Comparison of ENCODE assay signal across 10 cellular contexts in the genomic region with DNA sequence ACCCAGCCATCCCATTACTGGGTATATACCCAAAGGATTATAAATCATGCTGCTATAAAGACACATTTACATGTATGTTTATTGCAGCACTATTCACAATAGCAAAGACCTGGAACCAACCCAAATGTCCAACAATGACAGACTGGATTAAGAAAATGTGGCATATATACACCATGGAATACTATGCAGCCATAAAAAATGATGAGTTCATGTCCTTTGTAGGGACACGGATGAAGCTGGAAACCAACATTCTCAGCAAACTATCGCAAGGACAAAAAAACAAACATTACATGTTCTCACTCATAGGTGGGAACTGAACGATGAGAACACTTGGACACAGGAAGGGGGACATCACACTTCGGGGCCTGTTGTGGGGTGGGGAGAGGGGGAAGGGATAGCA. TPM values are rescaled to one million over a fixed set of nuclear protein-coding genes. Genes with fewer than 3 reads are reported as not detected.
DNase-seq lines count a peak whose midpoint lies in the region; ATAC-seq and TF ChIP-seq lines count a peak whose summit lies in the region.
"Not testable (repeated sequence)": the region's sequence is repeated elsewhere in the genome, so short reads cannot be mapped to it uniquely, and the experiment has no call there.
"Had no signal": no experiment of that assay in that cellular context is flagged by ENCODE, and none has a peak within 500 bp of the region (broad histone marks: within the 10 kb centered on the region; RNA-seq: fewer than 3 reads in every experiment).

No MANE protein-coding gene starts in this region.

- H3K36me3 ChIP-seq in HUES48 (ENCODE audit: control insufficient read depth, insufficient read depth, low read length); heart left ventricle: not testable (repeated sequence)

- POLR2A ChIA-PET in CD4-positive, alpha-beta T cell (lab: Charles Lee); T-cell (lab: Charles Lee): not testable (repeated sequence)

- DNase-seq in CD4-positive, alpha-beta T cell; T-cell; activated T-helper 1 cell treated with anti-CD3 and anti-CD28 coated beads, Interleukin-12 subunit alpha, Interleukin-12 subunit beta, Interleukin-2, Interleukin-4 antibody, amounts not matched to agents 30 ng/mL and 10 ng/mL and 1 ng/mL, durations not matched to agents 14 hours and 24 hours and 36 hours (ENCODE audit: low spot score); central memory CD8-positive, alpha-beta T cell (ENCODE audit: low spot score in 2 of 2); heart left ventricle; natural killer cell; stimulated activated naive CD8-positive, alpha-beta T cell treated with anti-CD3 and anti-CD28 coated beads, Interleukin-15, amount 100 ng/mL, for 72 hours: not testable (repeated sequence)

- ATAC-seq in CD4-positive, alpha-beta T cell (ENCODE audit: poor library complexity); T-cell (replicated peaks in 1 of 4); central memory CD8-positive, alpha-beta T cell (replicated peaks; ENCODE audit: extremely low read depth, poor library complexity, severe bottlenecking); heart left ventricle; natural killer cell; stimulated activated naive CD8-positive, alpha-beta T cell treated with anti-CD3 and anti-CD28 coated beads, Interleukin-15, amount 100 ng/mL, for 72 hours: not testable (repeated sequence)

- intact Hi-C loops in CD4-positive, alpha-beta T cell (cut with DNase I, micrococcal nuclease): loop anchor here in 1 of 2 experiments (10.0 kb wide), 1 partner anchor 143 kb away; no protein-coding TSS in a partner anchor
- intact Hi-C loops in activated T-helper 1 cell treated with anti-CD3 and anti-CD28 coated beads, Interleukin-12 subunit alpha, Interleukin-12 subunit beta, Interleukin-2, Interleukin-4 antibody, amounts not matched to agents 30 ng/mL and 10 ng/mL and 1 ng/mL, durations not matched to agents 14 hours and 24 hours and 36 hours (cut with micrococcal nuclease): loop anchor here (2.0 to 10.0 kb wide), 6 partner anchors 19 to 1337 kb away; a partner anchor contains a TSS
- intact Hi-C loops in heart left ventricle (cut with DNase I): loop anchor here in 2 of 10 donors (5.0 kb wide), 1 partner anchor 80 kb away; no protein-coding TSS in a partner anchor
- intact Hi-C loops in natural killer cell (cut with micrococcal nuclease): not testable (repeated sequence)

- not testable (repeated sequence) for H3K27ac ChIP-seq in CD4-positive, alpha-beta T cell (ENCODE audit: low read depth, low read length); HUES48 (ENCODE audit: low read depth, low read length); heart left ventricle

- H3K27me3 Mint-ChIP-seq in CD4-positive, alpha-beta T cell; T-cell; activated T-helper 1 cell treated with anti-CD3 and anti-CD28 coated beads, Interleukin-12 subunit alpha, Interleukin-12 subunit beta, Interleukin-2, Interleukin-4 antibody, amounts not matched to agents 30 ng/mL and 10 ng/mL and 1 ng/mL, durations not matched to agents 14 hours and 24 hours and 36 hours (ENCODE audit: insufficient read depth); central memory CD8-positive, alpha-beta T cell; stimulated activated naive CD8-positive, alpha-beta T cell treated with anti-CD3 and anti-CD28 coated beads, Interleukin-15, amount 100 ng/mL, for 72 hours: not testable (repeated sequence)
- peaks cover 1 to 13% of the 10 kb centered on the region in 2 donors for H3K27me3 Mint-ChIP-seq in natural killer cell (ENCODE audit: low read depth in 2 of 2)

- peak overlapping the region; percentile 98; the same call in 1 of the 2 replicates for H3K4me3 ChIP-seq in HUES48 (ENCODE audit: low read depth, low read length)
- H3K4me3 ChIP-seq in heart left ventricle: peak overlapping the region in 9 of 12 donors; percentile 64 to 96 (median 80)

- H3K27me3 ChIP-seq in CD4-positive, alpha-beta T cell (ENCODE audit: control insufficient read depth, insufficient read depth, low read length); HUES48 (ENCODE audit: control insufficient read depth, insufficient read depth, low read length); heart left ventricle: not testable (repeated sequence)

- peaks cover 46% of the 10 kb centered on the region for H3K4me1 Mint-ChIP-seq in CD4-positive, alpha-beta T cell (ENCODE audit: low read depth)
- H3K4me1 Mint-ChIP-seq in T-cell: peaks cover 35 to 47% (median 44%) of the 10 kb centered on the region in 3 donors
- H3K4me1 Mint-ChIP-seq in activated T-helper 1 cell treated with anti-CD3 and anti-CD28 coated beads, Interleukin-12 subunit alpha, Interleukin-12 subunit beta, Interleukin-2, Interleukin-4 antibody, amounts not matched to agents 30 ng/mL and 10 ng/mL and 1 ng/mL, durations not matched to agents 14 hours and 24 hours and 36 hours (ENCODE audit: low read depth): peaks cover 32% of the 10 kb centered on the region
- H3K4me1 Mint-ChIP-seq in central memory CD8-positive, alpha-beta T cell: peaks cover 42% of the 10 kb centered on the region
- H3K4me1 Mint-ChIP-seq in natural killer cell: peaks cover 45 to 46% of the 10 kb centered on the region in 2 donors
- H3K4me1 Mint-ChIP-seq in stimulated activated naive CD8-positive, alpha-beta T cell treated with anti-CD3 and anti-CD28 coated beads, Interleukin-15, amount 100 ng/mL, for 72 hours: peaks cover 30% of the 10 kb centered on the region

- not testable (repeated sequence) for H3K9me3 ChIP-seq in CD4-positive, alpha-beta T cell (ENCODE audit: control insufficient read depth, low read length); HUES48 (ENCODE audit: control insufficient read depth, insufficient read depth, low read length); heart left ventricle

- H3K27ac Mint-ChIP-seq in CD4-positive, alpha-beta T cell: peak overlapping the region; percentile 99
- H3K27ac Mint-ChIP-seq in T-cell: peak overlapping the region; percentile 63 to 75
- H3K27ac Mint-ChIP-seq in activated T-helper 1 cell treated with anti-CD3 and anti-CD28 coated beads, Interleukin-12 subunit alpha, Interleukin-12 subunit beta, Interleukin-2, Interleukin-4 antibody, amounts not matched to agents 30 ng/mL and 10 ng/mL and 1 ng/mL, durations not matched to agents 14 hours and 24 hours and 36 hours: peak overlapping the region; percentile 19
- peak overlapping the region; percentile 96 for H3K27ac Mint-ChIP-seq in central memory CD8-positive, alpha-beta T cell (ENCODE audit: low read depth)
- peak overlapping the region; percentile 97 to 99 for H3K27ac Mint-ChIP-seq in natural killer cell
- H3K27ac Mint-ChIP-seq in stimulated activated naive CD8-positive, alpha-beta T cell treated with anti-CD3 and anti-CD28 coated beads, Interleukin-15, amount 100 ng/mL, for 72 hours: not testable (repeated sequence)

- not testable (repeated sequence) for H3K9me3 Mint-ChIP-seq in CD4-positive, alpha-beta T cell; T-cell; activated T-helper 1 cell treated with anti-CD3 and anti-CD28 coated beads, Interleukin-12 subunit alpha, Interleukin-12 subunit beta, Interleukin-2, Interleukin-4 antibody, amounts not matched to agents 30 ng/mL and 10 ng/mL and 1 ng/mL, durations not matched to agents 14 hours and 24 hours and 36 hours; central memory CD8-positive, alpha-beta T cell; natural killer cell; stimulated activated naive CD8-positive, alpha-beta T cell treated with anti-CD3 and anti-CD28 coated beads, Interleukin-15, amount 100 ng/mL, for 72 hours

- not testable (repeated sequence) for H3K36me3 Mint-ChIP-seq in CD4-positive, alpha-beta T cell (ENCODE audit: low read depth); T-cell; activated T-helper 1 cell treated with anti-CD3 and anti-CD28 coated beads, Interleukin-12 subunit alpha, Interleukin-12 subunit beta, Interleukin-2, Interleukin-4 antibody, amounts not matched to agents 30 ng/mL and 10 ng/mL and 1 ng/mL, durations not matched to agents 14 hours and 24 hours and 36 hours (ENCODE audit: low read depth); central memory CD8-positive, alpha-beta T cell (ENCODE audit: insufficient read depth); natural killer cell

- H3K4me3 Mint-ChIP-seq in CD4-positive, alpha-beta T cell: peak overlapping the region; percentile 87
- H3K4me3 Mint-ChIP-seq in T-cell: peak overlapping the region; percentile 47 to 95 (median 92)
- H3K4me3 Mint-ChIP-seq in activated T-helper 1 cell treated with anti-CD3 and anti-CD28 coated beads, Interleukin-12 subunit alpha, Interleukin-12 subunit beta, Interleukin-2, Interleukin-4 antibody, amounts not matched to agents 30 ng/mL and 10 ng/mL and 1 ng/mL, durations not matched to agents 14 hours and 24 hours and 36 hours: peak overlapping the region; percentile 84
- H3K4me3 Mint-ChIP-seq in central memory CD8-positive, alpha-beta T cell: peak overlapping the region; percentile 92
- peak overlapping the region; percentile 68 for H3K4me3 Mint-ChIP-seq in natural killer cell
- peak overlapping the region; percentile 44 to 84 for H3K4me3 Mint-ChIP-seq in stimulated activated naive CD8-positive, alpha-beta T cell treated with anti-CD3 and anti-CD28 coated beads, Interleukin-15, amount 100 ng/mL, for 72 hours

- H3K9ac ChIP-seq in HUES48 (ENCODE audit: low read depth, low read length): not testable (repeated sequence)

- not testable (repeated sequence) for TF ChIP-seq POLR2A in heart left ventricle (IDR thresholded peaks at IDR 0.05)

- not testable (repeated sequence) for TF ChIP-seq CTCF in CD4-positive, alpha-beta T cell (IDR thresholded peaks at IDR 0.05); heart left ventricle (IDR thresholded peaks at IDR 0.05); natural killer cell (IDR thresholded peaks at IDR 0.05)

- CTCF ChIA-PET in CD4-positive, alpha-beta T cell (lab: Charles Lee); T-cell (lab: Charles Lee): not testable (repeated sequence)

- not testable (repeated sequence) for H3K4me1 ChIP-seq in HUES48 (ENCODE audit: control insufficient read depth, insufficient read depth, low read length)
- H3K4me1 ChIP-seq in heart left ventricle: peaks cover 0 to 36% (median 23%) of the 10 kb centered on the region in 12 donors

- 63 to 76% (median 73%) methylated on average over 4 of the region's 4 CpGs for WGBS in heart left ventricle, 4 donors

RNA-seq across cellular contexts. Expression of a gene that starts 1.0 kb away (rescaled TPM):
- total RNA-seq in CD4-positive, alpha-beta T cell: 10 to 100 TPM; 46.6 to 51.7 TPM
- total RNA-seq in T-cell: 10 to 100 TPM; 60.3 to 80.2 (median 74.1) TPM
- total RNA-seq in activated T-helper 1 cell treated with anti-CD3 and anti-CD28 coated beads, Interleukin-12 subunit alpha, Interleukin-12 subunit beta, Interleukin-2, Interleukin-4 antibody, amounts not matched to agents 30 ng/mL and 10 ng/mL and 1 ng/mL, durations not matched to agents 14 hours and 24 hours and 36 hours: 59.4 and 62.7 TPM in 2 replicates
- total RNA-seq in heart left ventricle: 10 to 100 TPM; 20.9 to 55.1 (median 38.4) TPM
- 10 to 100 TPM; 24.3 to 53.8 TPM for polyA plus RNA-seq in heart left ventricle
- 10 to 100 TPM; 55.7 to 66.7 (median 59.1) TPM for total RNA-seq in natural killer cell

RNA-seq across cellular contexts. Expression of a gene that starts 57.1 kb away (rescaled TPM):
- not detected for total RNA-seq in CD4-positive, alpha-beta T cell
- not detected for total RNA-seq in T-cell
- not detected in 2 replicates for total RNA-seq in activated T-helper 1 cell treated with anti-CD3 and anti-CD28 coated beads, Interleukin-12 subunit alpha, Interleukin-12 subunit beta, Interleukin-2, Interleukin-4 antibody, amounts not matched to agents 30 ng/mL and 10 ng/mL and 1 ng/mL, durations not matched to agents 14 hours and 24 hours and 36 hours
- under 1 TPM in 3 of 9 donors, not detected in 6; 0.25 to 0.37 (median 0.29) TPM for total RNA-seq in heart left ventricle
- under 1 TPM in 1 of 2 donors, not detected in 1; 0.15 TPM for polyA plus RNA-seq in heart left ventricle
- total RNA-seq in natural killer cell: not detected
- total RNA-seq: left lobe of liver had no signal
- polyA plus RNA-seq: SK-N-SH had no signal
